Comparison of ENCODE assay signal across 1 cellular context in genomic region chr3:35883929-35884328, GRCh38.
TF ChIP-seq lines count a peak whose summit lies in the region.

No MANE protein-coding gene starts in this region.

TF ChIP-seq in GM23338, 12 proteins besides CTCF, POLR2A, EP300 and RAD21 (continued from another document):
- TF ChIP-seq ZNF462 (CRISPR knock-in tag; IDR thresholded peaks at IDR 0.05), result no peak
- no peak for TF ChIP-seq EZH2phosphoT487 (IDR thresholded peaks at IDR 0.05; ENCODE audit: unreplicated experiment)
- no peak for TF ChIP-seq CREB1 (CRISPR knock-in tag; IDR thresholded peaks at IDR 0.05; ENCODE audit: low read depth)
- no peak for TF ChIP-seq ZNF331 (CRISPR knock-in tag; IDR thresholded peaks at IDR 0.05; ENCODE audit: low read depth)
- TF ChIP-seq NANOG (IDR thresholded peaks at IDR 0.05; ENCODE audit: borderline replicate concordance), result no peak
- TF ChIP-seq ETS1 (IDR thresholded peaks at IDR 0.05), result no peak
- TF ChIP-seq STAT1 (IDR thresholded peaks at IDR 0.05; ENCODE audit: unreplicated experiment), result no peak
- TF ChIP-seq POLR2AphosphoS5 (IDR thresholded peaks at IDR 0.05; ENCODE audit: low read depth), result no peak
- no peak for TF ChIP-seq ZNF114 (CRISPR knock-in tag; IDR thresholded peaks at IDR 0.05)
